ENCODE assay signal across 1 cellular context in genomic region chr6:24117016-24117415, GRCh38.
TF ChIP-seq lines count a peak whose summit lies in the region.

No MANE protein-coding gene starts in this region.

TF ChIP-seq in WTC11, 78 proteins besides CTCF, POLR2A, EP300 and RAD21 (continued from another document):
- no peak for TF ChIP-seq ZNF532 (CRISPR knock-in tag; IDR thresholded peaks at IDR 0.05; ENCODE audit: borderline replicate concordance)
- TF ChIP-seq NR2C2 (CRISPR knock-in tag; IDR thresholded peaks at IDR 0.05): no peak
- no peak for TF ChIP-seq RORB (CRISPR knock-in tag; IDR thresholded peaks at IDR 0.05)
- no peak for TF ChIP-seq ZMAT4 (CRISPR knock-in tag; IDR thresholded peaks at IDR 0.05)
- TF ChIP-seq FOXK1 (CRISPR knock-in tag; IDR thresholded peaks at IDR 0.05): no peak
- TF ChIP-seq TEAD4 (CRISPR knock-in tag; IDR thresholded peaks at IDR 0.05): no peak
